ENCODE assay signal across 8 cellular contexts in genomic region chr5:150161242-150162141, GRCh38. TPM values are rescaled to one million over a fixed set of nuclear protein-coding genes. Genes with fewer than 3 reads are reported as not detected.
DNase-seq lines count a peak whose midpoint lies in the region; ATAC-seq and TF ChIP-seq lines count a peak whose summit lies in the region.

No MANE protein-coding gene starts in this region.

- no peak overlapping the region for H4K12ac ChIP-seq in trophoblast cell (ENCODE audit: low read depth, low read length)

- peak overlapping the region; percentile 21 for H3K4me2 ChIP-seq in Karpas-422 (ENCODE audit: low read depth, low read length, poor library complexity, severe bottlenecking)
- H3K4me2 ChIP-seq in trophoblast cell (ENCODE audit: low read length): no peak overlapping the region

- H3K9me3 ChIP-seq in Karpas-422 (ENCODE audit: low read length): no peaks in the 10 kb centered on the region
- no peaks in the 10 kb centered on the region for H3K9me3 ChIP-seq in SJCRH30 (replicated peaks)
- H3K9me3 ChIP-seq in trophoblast cell (ENCODE audit: insufficient read depth, low read depth, low read length): peaks cover 2% of the 10 kb centered on the region
- no peaks in the 10 kb centered on the region for H3K9me3 ChIP-seq in upper lobe of right lung

- intact Hi-C loops in upper lobe of right lung (cut with DNase I): no loop called here

- H3K36me3 ChIP-seq in Karpas-422 (ENCODE audit: insufficient read depth, low read length) (no peaks in the 10 kb centered on the region), SJCRH30 (no peaks in the 10 kb centered on the region), trophoblast cell (ENCODE audit: control insufficient read depth in 1 of 2, insufficient read depth in 2 of 2, low read length in 2 of 2) (no peaks in the 10 kb centered on the region), upper lobe of right lung (no peaks in the 10 kb centered on the region)

- TF ChIP-seq CTCF in upper lobe of right lung (IDR thresholded peaks at IDR 0.05): peak; percentile 90

- H3K9ac ChIP-seq in Karpas-422 (ENCODE audit: low read length) (no peak overlapping the region), trophoblast cell (ENCODE audit: low read length) (no peak overlapping the region)

- peak overlapping the region; percentile 8 for H4K8ac ChIP-seq in trophoblast cell (ENCODE audit: low read depth, low read length)

- no peaks in the 10 kb centered on the region for H3K27me3 ChIP-seq in Karpas-422 (ENCODE audit: low read length)
- no peaks in the 10 kb centered on the region for H3K27me3 ChIP-seq in SJCRH30
- H3K27me3 ChIP-seq in trophoblast cell (ENCODE audit: insufficient read depth, low read length): no peaks in the 10 kb centered on the region
- H3K27me3 ChIP-seq in upper lobe of right lung: no peaks in the 10 kb centered on the region

- DNase-seq in Caki2 (ENCODE audit: low read depth) (peak; percentile 60), Karpas-422 (peak; percentile 89), SJCRH30 (peak; percentile 84 to 89), glomerular visceral epithelial cell (ENCODE audit: extremely low spot score) (peak; percentile 81), trophoblast cell (peak; percentile 78 to 91), upper lobe of right lung (peak; percentile 89)
- DNase-seq in activated gamma-delta T cell treated with anti-CD3 and anti-CD28 coated beads, Interleukin-2, amount 50 U/mL, for 16 hours (ENCODE audit: low read depth): peak; percentile 56

- peak overlapping the region; percentile 64 for H4K91ac ChIP-seq in trophoblast cell (ENCODE audit: low read depth, low read length)

- H3K27ac ChIP-seq in Karpas-422 (ENCODE audit: low read length): no peak overlapping the region
- H3K27ac ChIP-seq in SJCRH30: no peak overlapping the region
- peak overlapping the region; percentile 3 for H3K27ac ChIP-seq in trophoblast cell (ENCODE audit: low read depth, low read length)
- H3K27ac ChIP-seq in upper lobe of right lung: peak overlapping the region; percentile 63

- H3K9me2 ChIP-seq in Karpas-422 (replicated peaks; ENCODE audit: insufficient read depth, low read length): no peaks in the 10 kb centered on the region

- H3K79me2 ChIP-seq in Karpas-422 (ENCODE audit: low read length): no peaks in the 10 kb centered on the region
- H3K79me2 ChIP-seq in trophoblast cell (ENCODE audit: control insufficient read depth, insufficient read depth, low read length, poor library complexity): no peaks in the 10 kb centered on the region

- H3K14ac ChIP-seq in trophoblast cell (ENCODE audit: low read length): peak overlapping the region; percentile 31

- H2BK120ac ChIP-seq in trophoblast cell (ENCODE audit: insufficient read depth, low read length, poor library complexity): peak overlapping the region; percentile 58

- ATAC-seq in GM21515 (IDR thresholded peaks at IDR 0.05; ENCODE audit: unreplicated experiment): peak; percentile 68
- peak; percentile 86 for ATAC-seq in upper lobe of right lung

- H4K20me1 ChIP-seq in Karpas-422 (ENCODE audit: insufficient read depth, low read depth, low read length): peaks cover 7% of the 10 kb centered on the region; the same call in 1 of the 2 replicates

- peak overlapping the region; percentile 30 for H2BK12ac ChIP-seq in trophoblast cell (ENCODE audit: low read length)

- H3K23ac ChIP-seq in trophoblast cell (ENCODE audit: low read length): no peak overlapping the region

- H2AFZ ChIP-seq in Karpas-422 (ENCODE audit: low read length): no peak overlapping the region
- peak overlapping the region; percentile 2 for H2AFZ ChIP-seq in trophoblast cell (ENCODE audit: insufficient read depth, low read length, poor library complexity)

- peak overlapping the region; percentile 18 for H2BK5ac ChIP-seq in trophoblast cell (ENCODE audit: low read depth, low read length, poor library complexity)

- H3K4me1 ChIP-seq in Karpas-422 (ENCODE audit: low read length): peaks cover 9% of the 10 kb centered on the region
- H3K4me1 ChIP-seq in SJCRH30: peaks cover 17% of the 10 kb centered on the region
- peaks cover 20 to 45% of the 10 kb centered on the region in 2 experiments for H3K4me1 ChIP-seq in trophoblast cell (ENCODE audit: control insufficient read depth in 1 of 2, insufficient read depth in 2 of 2, low read length in 2 of 2)
- peaks cover 2% of the 10 kb centered on the region for H3K4me1 ChIP-seq in upper lobe of right lung

- H3K18ac ChIP-seq in trophoblast cell (ENCODE audit: low read length): peak overlapping the region; percentile 7

- H3K79me1 ChIP-seq in trophoblast cell (ENCODE audit: low read length): peaks cover 27% of the 10 kb centered on the region

- H3K4ac ChIP-seq in trophoblast cell (ENCODE audit: low read depth, low read length): peak overlapping the region; percentile 1

- in situ Hi-C loops in Caki2 (cut with HindIII; ENCODE audit: low pct_unique_long_range_greater_than_20kb, low sequenced_read_pairs): no loop called here

- no CpG with 5 or more reads among the region's 14 CpGs for WGBS in trophoblast cell (ENCODE audit: extremely low coverage, insufficient coverage, insufficient read length)

- H3K4me3 ChIP-seq in Karpas-422 (ENCODE audit: low read length) (no peak overlapping the region), SJCRH30 (no peak overlapping the region), trophoblast cell (ENCODE audit: low read depth, low read length) (no peak overlapping the region), upper lobe of right lung (no peak overlapping the region)

- peak overlapping the region; percentile 8 for H2AK5ac ChIP-seq in trophoblast cell (ENCODE audit: low read length)

RNA-seq across cellular contexts. Expression of gene CDX1, which starts 5.1 kb away (rescaled TPM):
- total RNA-seq in Caki2 (2014; rRNA removed; shearing (Covaris generic); ENCODE audit: low replicate concordance): not detected in 2 replicates
- total RNA-seq in Karpas-422 (2014; rRNA removed; shearing (Covaris generic); ENCODE audit: low replicate concordance): not detected in 2 replicates
- not detected in 2 replicates for total RNA-seq in SJCRH30 (2014; rRNA removed; shearing (Covaris generic))
- polyA plus RNA-seq in trophoblast cell (2013): 9.7 and 11.3 TPM in 2 replicates
- not detected for total RNA-seq in upper lobe of right lung

RNA-seq across cellular contexts. Expression of gene PDGFRB, which starts 5.8 kb away (rescaled TPM):
- 1.4 and 16.3 TPM in 2 replicates for total RNA-seq in Caki2 (2014; rRNA removed; shearing (Covaris generic); ENCODE audit: low replicate concordance)
- total RNA-seq in Karpas-422 (2014; rRNA removed; shearing (Covaris generic); ENCODE audit: low replicate concordance): not detected in 2 replicates
- 4.7 and 7.2 TPM in 2 replicates for total RNA-seq in SJCRH30 (2014; rRNA removed; shearing (Covaris generic))
- polyA plus RNA-seq in trophoblast cell (2013): 91.3 and 93.4 TPM in 2 replicates
- total RNA-seq in upper lobe of right lung: 120 TPM

RNA-seq across cellular contexts. Expression of gene SLC6A7, which starts 28.4 kb away (rescaled TPM):
- total RNA-seq in Caki2 (2014; rRNA removed; shearing (Covaris generic); ENCODE audit: low replicate concordance): not detected in 2 replicates
- total RNA-seq in Karpas-422 (2014; rRNA removed; shearing (Covaris generic); ENCODE audit: low replicate concordance): not detected in 2 replicates
- not detected in 2 replicates for total RNA-seq in SJCRH30 (2014; rRNA removed; shearing (Covaris generic))
- polyA plus RNA-seq in trophoblast cell (2013): 0.01 and 0.03 TPM in 2 replicates
- total RNA-seq in upper lobe of right lung: not detected

Comparison
In these comparisons a context has a peak if more than half of its experiments do, and no peak if none do; other contexts are left out.
1. H3K27ac ChIP-seq: peak in trophoblast cell (single experiment) and upper lobe of right lung (single experiment); none in Karpas-422 (single experiment) and SJCRH30 (single experiment).
2. Peak in every context shown above with its lines, with median percentiles within 50 percentile points of each other: DNase-seq.